1 cellular context compared by ENCODE assay signal in the genomic region with DNA sequence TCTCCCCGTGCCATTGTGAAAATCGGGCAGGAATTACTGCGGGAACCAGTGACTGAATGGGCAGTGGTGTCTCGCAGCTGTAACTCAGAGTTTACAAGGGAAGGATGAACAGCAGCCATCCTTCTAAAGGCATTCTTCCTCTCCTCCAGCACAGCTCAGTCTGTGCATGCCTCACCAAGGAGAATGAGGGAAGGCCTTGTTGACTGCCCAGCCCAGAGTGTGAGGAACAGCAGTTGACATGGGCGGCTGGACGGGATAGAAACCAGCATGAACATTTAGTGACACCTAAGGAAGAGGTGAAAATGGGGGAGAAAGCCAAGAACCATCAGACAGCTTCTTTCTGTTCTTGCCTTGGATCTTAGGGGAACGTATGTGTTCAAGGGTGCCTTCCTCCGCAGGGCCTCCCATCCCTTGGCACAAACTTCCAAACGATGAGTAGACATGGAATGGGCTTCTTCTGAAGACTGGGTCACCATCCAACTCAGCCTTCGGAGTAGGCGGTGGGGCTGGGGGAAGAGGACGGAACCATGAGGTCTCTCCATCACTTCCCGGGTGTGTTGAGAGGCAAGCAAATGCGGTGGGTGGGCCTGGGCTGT.
TF ChIP-seq lines count a peak whose summit lies in the region.

No MANE protein-coding gene starts in this region.

TF ChIP-seq in GM23338, 12 proteins besides CTCF, POLR2A, EP300 and RAD21 (continued from another document):
- TF ChIP-seq, protein P1, sequence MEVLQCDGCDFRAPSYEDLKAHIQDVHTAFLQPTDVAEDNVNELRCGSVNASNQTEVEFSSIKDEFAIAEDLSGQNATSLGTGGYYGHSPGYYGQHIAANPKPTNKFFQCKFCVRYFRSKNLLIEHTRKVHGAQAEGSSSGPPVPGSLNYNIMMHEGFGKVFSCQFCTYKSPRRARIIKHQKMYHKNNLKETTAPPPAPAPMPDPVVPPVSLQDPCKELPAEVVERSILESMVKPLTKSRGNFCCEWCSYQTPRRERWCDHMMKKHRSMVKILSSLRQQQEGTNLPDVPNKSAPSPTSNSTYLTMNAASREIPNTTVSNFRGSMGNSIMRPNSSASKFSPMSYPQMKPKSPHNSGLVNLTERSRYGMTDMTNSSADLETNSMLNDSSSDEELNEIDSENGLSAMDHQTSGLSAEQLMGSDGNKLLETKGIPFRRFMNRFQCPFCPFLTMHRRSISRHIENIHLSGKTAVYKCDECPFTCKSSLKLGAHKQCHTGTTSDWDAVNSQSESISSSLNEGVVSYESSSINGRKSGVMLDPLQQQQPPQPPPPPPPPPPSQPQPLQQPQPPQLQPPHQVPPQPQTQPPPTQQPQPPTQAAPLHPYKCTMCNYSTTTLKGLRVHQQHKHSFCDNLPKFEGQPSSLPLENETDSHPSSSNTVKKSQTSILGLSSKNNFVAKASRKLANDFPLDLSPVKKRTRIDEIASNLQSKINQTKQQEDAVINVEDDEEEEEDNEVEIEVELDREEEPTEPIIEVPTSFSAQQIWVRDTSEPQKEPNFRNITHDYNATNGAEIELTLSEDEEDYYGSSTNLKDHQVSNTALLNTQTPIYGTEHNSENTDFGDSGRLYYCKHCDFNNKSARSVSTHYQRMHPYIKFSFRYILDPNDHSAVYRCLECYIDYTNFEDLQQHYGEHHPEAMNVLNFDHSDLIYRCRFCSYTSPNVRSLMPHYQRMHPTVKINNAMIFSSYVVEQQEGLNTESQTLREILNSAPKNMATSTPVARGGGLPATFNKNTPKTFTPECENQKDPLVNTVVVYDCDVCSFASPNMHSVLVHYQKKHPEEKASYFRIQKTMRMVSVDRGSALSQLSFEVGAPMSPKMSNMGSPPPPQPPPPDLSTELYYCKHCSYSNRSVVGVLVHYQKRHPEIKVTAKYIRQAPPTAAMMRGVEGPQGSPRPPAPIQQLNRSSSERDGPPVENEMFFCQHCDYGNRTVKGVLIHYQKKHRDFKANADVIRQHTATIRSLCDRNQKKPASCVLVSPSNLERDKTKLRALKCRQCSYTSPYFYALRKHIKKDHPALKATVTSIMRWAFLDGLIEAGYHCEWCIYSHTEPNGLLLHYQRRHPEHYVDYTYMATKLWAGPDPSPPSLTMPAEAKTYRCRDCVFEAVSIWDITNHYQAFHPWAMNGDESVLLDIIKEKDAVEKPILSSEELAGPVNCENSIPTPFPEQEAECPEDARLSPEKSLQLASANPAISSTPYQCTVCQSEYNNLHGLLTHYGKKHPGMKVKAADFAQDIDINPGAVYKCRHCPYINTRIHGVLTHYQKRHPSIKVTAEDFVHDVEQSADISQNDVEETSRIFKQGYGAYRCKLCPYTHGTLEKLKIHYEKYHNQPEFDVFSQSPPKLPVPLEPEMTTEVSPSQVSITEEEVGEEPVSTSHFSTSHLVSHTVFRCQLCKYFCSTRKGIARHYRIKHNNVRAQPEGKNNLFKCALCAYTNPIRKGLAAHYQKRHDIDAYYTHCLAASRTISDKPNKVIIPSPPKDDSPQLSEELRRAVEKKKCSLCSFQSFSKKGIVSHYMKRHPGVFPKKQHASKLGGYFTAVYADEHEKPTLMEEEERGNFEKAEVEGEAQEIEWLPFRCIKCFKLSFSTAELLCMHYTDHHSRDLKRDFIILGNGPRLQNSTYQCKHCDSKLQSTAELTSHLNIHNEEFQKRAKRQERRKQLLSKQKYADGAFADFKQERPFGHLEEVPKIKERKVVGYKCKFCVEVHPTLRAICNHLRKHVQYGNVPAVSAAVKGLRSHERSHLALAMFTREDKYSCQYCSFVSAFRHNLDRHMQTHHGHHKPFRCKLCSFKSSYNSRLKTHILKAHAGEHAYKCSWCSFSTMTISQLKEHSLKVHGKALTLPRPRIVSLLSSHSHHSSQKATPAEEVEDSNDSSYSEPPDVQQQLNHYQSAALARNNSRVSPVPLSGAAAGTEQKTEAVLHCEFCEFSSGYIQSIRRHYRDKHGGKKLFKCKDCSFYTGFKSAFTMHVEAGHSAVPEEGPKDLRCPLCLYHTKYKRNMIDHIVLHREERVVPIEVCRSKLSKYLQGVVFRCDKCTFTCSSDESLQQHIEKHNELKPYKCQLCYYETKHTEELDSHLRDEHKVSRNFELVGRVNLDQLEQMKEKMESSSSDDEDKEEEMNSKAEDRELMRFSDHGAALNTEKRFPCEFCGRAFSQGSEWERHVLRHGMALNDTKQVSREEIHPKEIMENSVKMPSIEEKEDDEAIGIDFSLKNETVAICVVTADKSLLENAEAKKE (CRISPR knock-in tag; IDR thresholded peaks at IDR 0.05): no peak
- TF ChIP-seq ZNF331 (CRISPR knock-in tag; IDR thresholded peaks at IDR 0.05; ENCODE audit: low read depth): no peak
